In genomic region chr12:120528861-120529525, GRCh38 we compare ENCODE assay signal across 1 cellular context.
TF ChIP-seq lines count a peak whose summit lies in the region.

Gene COQ5 (minus strand): TSS chr12:120529158. CDS start chr12:120529141, 17 bp downstream.

TF ChIP-seq in K562, 482 proteins besides CTCF, POLR2A, EP300 and RAD21 (continued from another document and continues in another):
- TF ChIP-seq E2F1 (CRISPR knock-in tag; IDR thresholded peaks at IDR 0.05) (peak; percentile 75; the same call in 1 of the 2 replicates), NR2C1 (IDR thresholded peaks at IDR 0.05) (peak; percentile 93), NR2C1 (tag; IDR thresholded peaks at IDR 0.05) (peak; percentile 96), NBN (IDR thresholded peaks at IDR 0.05; ENCODE audit: low read depth) (peak; percentile 77; the same call in 1 of the 2 replicates), ZSCAN32 (CRISPR knock-in tag; IDR thresholded peaks at IDR 0.05) (0 out of 2 replicates have a peak, but pooled peaks have one; percentile 66), L3MBTL2 (IDR thresholded peaks at IDR 0.05) (peak; percentile 72), ZFP91 (CRISPR knock-in tag; IDR thresholded peaks at IDR 0.05) (no peak), TRIM24 (IDR thresholded peaks at IDR 0.05) (peak in 1 of 2 experiments; percentile 65; a peak in 1 of 4 replicates), ZKSCAN1 (IDR thresholded peaks at IDR 0.05; ENCODE audit: low read depth, low read length) (peak; percentile 81), ATF3 (IDR thresholded peaks at IDR 0.05) (peak; percentile 98), ATF3 (CRISPR knock-in tag; conservative IDR thresholded peaks at IDR 0.05) (peak; percentile 97), EP400 (IDR thresholded peaks at IDR 0.05) (peak; percentile 93), NRF1 (conservative IDR thresholded peaks at IDR 0.05 in 1 of 2, IDR thresholded peaks at IDR 0.05 in 1 of 2) (peak; percentile 19 to 29; a peak in 1 of 4 replicates), MYC (IDR thresholded peaks at IDR 0.05; ENCODE audit: low read depth, low read length) (peak; percentile 81; the same call in 1 of the 2 replicates), MYC (CRISPR knock-in tag; IDR thresholded peaks at IDR 0.05; ENCODE audit: borderline replicate concordance, low read depth) (no peak), TEAD4 (IDR thresholded peaks at IDR 0.05; ENCODE audit: low read length) (peak; percentile 4; the same call in 1 of the 2 replicates), TEAD4 (CRISPR knock-in tag; IDR thresholded peaks at IDR 0.05; ENCODE audit: borderline replicate concordance) (no peak), ZNF274 (IDR thresholded peaks at IDR 0.05; ENCODE audit: borderline replicate concordance, low read depth, low read length) (no peak), AFF1 (IDR thresholded peaks at IDR 0.05; ENCODE audit: low read depth in 1 of 2, partially characterized antibody in 2 of 2) (peak; percentile 64 to 87), FOXK2 (conservative IDR thresholded peaks at IDR 0.05 in 1 of 2, IDR thresholded peaks at IDR 0.05 in 1 of 2; ENCODE audit: low read depth in 2 of 2) (peak; percentile 82 to 83; a peak in 3 of 4 replicates), ZBTB26 (CRISPR knock-in tag; IDR thresholded peaks at IDR 0.05) (no peak), FOXJ3 (CRISPR knock-in tag; IDR thresholded peaks at IDR 0.05) (no peak), TFAP4 (CRISPR knock-in tag; IDR thresholded peaks at IDR 0.05; ENCODE audit: borderline replicate concordance) (peak; percentile 78), ZNF146 (CRISPR knock-in tag; IDR thresholded peaks at IDR 0.05; ENCODE audit: unreplicated experiment) (no peak), MTA3 (IDR thresholded peaks at IDR 0.05; ENCODE audit: borderline replicate concordance) (peak; percentile 99), EHMT2 (IDR thresholded peaks at IDR 0.05) (peak; percentile 66; the same call in 1 of the 2 replicates), SIN3A (IDR thresholded peaks at IDR 0.05; ENCODE audit: borderline replicate concordance in 2 of 2, control insufficient read depth in 1 of 2, low read depth in 2 of 2, low read length in 2 of 2) (0 out of 4 replicates have a peak, but pooled peaks of 1 of the 2 experiments have one; percentile 42), ATF1 (CRISPR knock-in tag; IDR thresholded peaks at IDR 0.05) (no peak), ATF1 (tag; IDR thresholded peaks at IDR 0.05) (peak; percentile 98), SOX6 (IDR thresholded peaks at IDR 0.05) (peak; percentile 69; the same call in 1 of the 2 replicates), TAF7 (tag; IDR thresholded peaks at IDR 0.05) (peak; percentile 99), HOXB6 (CRISPR knock-in tag; IDR thresholded peaks at IDR 0.05; ENCODE audit: borderline replicate concordance) (no peak), TARDBP (IDR thresholded peaks at IDR 0.05) (0 out of 2 replicates have a peak, but pooled peaks have one; percentile 43), KLF10 (CRISPR knock-in tag; IDR thresholded peaks at IDR 0.05) (no peak), ZNF445 (CRISPR knock-in tag; IDR thresholded peaks at IDR 0.05; ENCODE audit: low read depth) (no peak), USF1 (CRISPR knock-in tag; IDR thresholded peaks at IDR 0.05) (no peak), THRAP3 (IDR thresholded peaks at IDR 0.05; ENCODE audit: borderline replicate concordance) (no peak), SUPT5H (IDR thresholded peaks at IDR 0.05) (peak; percentile 97), GABPA (tag; conservative IDR thresholded peaks at IDR 0.05; ENCODE audit: low read depth) (peak; percentile 27; the same call in 1 of the 2 replicates), MED1 (CRISPR knock-in tag; IDR thresholded peaks at IDR 0.05; ENCODE audit: borderline replicate concordance) (no peak), E2F6 (IDR thresholded peaks at IDR 0.05; ENCODE audit: borderline replicate concordance in 1 of 2, extremely low read depth in 1 of 2, insufficient read depth in 1 of 2, insufficient read length in 1 of 2, low read depth in 1 of 2, low read length in 1 of 2, poor library complexity in 1 of 2, severe bottlenecking in 1 of 2) (no peak), CBX3 (IDR thresholded peaks at IDR 0.05; ENCODE audit: borderline replicate concordance in 1 of 2, low read length in 2 of 2) (peak in 1 of 2 experiments; percentile 56; a peak in 1 of 3 replicates), XRCC5 (IDR thresholded peaks at IDR 0.05; ENCODE audit: low read depth, low read length) (no peak), ETV5 (CRISPR knock-in tag; IDR thresholded peaks at IDR 0.05; ENCODE audit: low read depth) (peak; percentile 58; the same call in 1 of the 2 replicates)
